In genomic region chr10:124614003-124614659, GRCh38 we compare ENCODE assay signal across 9 cellular contexts.
A peak's percentile ranks its signal among the peaks of the same experiment; 100 is the strongest.
DNase-seq lines count a peak whose midpoint lies in the region; ATAC-seq and TF ChIP-seq lines count a peak whose summit lies in the region.
"Had no signal": no experiment of that assay in that cellular context is flagged by ENCODE, and none has a peak within 500 bp of the region (broad histone marks: within the 10 kb centered on the region; RNA-seq: fewer than 3 reads in every experiment).

No MANE protein-coding gene starts in this region.

- no peak overlapping the region for H3K4me2 ChIP-seq in smooth muscle cell

- H3K4me1 Mint-ChIP-seq in activated naive CD8-positive, alpha-beta T cell treated with anti-CD3 and anti-CD28 coated beads, Interleukin-2, amount 50 U/mL, for 24 hours = peaks cover 58% of the 10 kb centered on the region

- peaks cover 7% of the 10 kb centered on the region for H4K20me1 ChIP-seq in smooth muscle cell (ENCODE audit: low read depth)

- H3K27ac Mint-ChIP-seq in activated naive CD8-positive, alpha-beta T cell treated with anti-CD3 and anti-CD28 coated beads, Interleukin-2, amount 50 U/mL, for 24 hours = peak overlapping the region; percentile 54

- peaks cover 40% of the 10 kb centered on the region for H3K36me3 ChIP-seq in thymus (ENCODE audit: control insufficient read depth, insufficient read depth)
- H3K36me3 ChIP-seq in smooth muscle cell (ENCODE audit: low read depth) = no peaks in the 10 kb centered on the region
- H3K36me3 ChIP-seq in colonic mucosa = peaks cover 4% of the 10 kb centered on the region
- H3K36me3 ChIP-seq: pancreas had no signal

- H3K9ac ChIP-seq in smooth muscle cell (ENCODE audit: low read depth) = no peak overlapping the region
- no peak overlapping the region for H3K9ac ChIP-seq in colonic mucosa (ENCODE audit: low read depth in 2 of 2, low read length in 2 of 2)

- peak overlapping the region; percentile 14 for H3K4me3 Mint-ChIP-seq in activated naive CD8-positive, alpha-beta T cell treated with anti-CD3 and anti-CD28 coated beads, Interleukin-2, amount 50 U/mL, for 24 hours

- H3K4me3 ChIP-seq in thymus (ENCODE audit: low read length) = no peak overlapping the region
- no peak overlapping the region for H3K4me3 ChIP-seq in smooth muscle cell
- no peak overlapping the region for H3K4me3 ChIP-seq in colonic mucosa
- H3K4me3 ChIP-seq: pancreas had no signal

- no peak overlapping the region for H2AFZ ChIP-seq in smooth muscle cell (ENCODE audit: low read depth)

- intact Hi-C loops in colonic mucosa (cut with DNase I) = no loop called here

- H3K27ac ChIP-seq in thymus (ENCODE audit: low read depth) (peak overlapping the region; percentile 55), smooth muscle cell (ENCODE audit: low read depth) (no peak overlapping the region), colonic mucosa (no peak overlapping the region)
- H3K27ac ChIP-seq: pancreas had no signal

- no peaks in the 10 kb centered on the region for H3K79me2 ChIP-seq in smooth muscle cell (ENCODE audit: low read depth)

- H3K27me3 Mint-ChIP-seq in activated naive CD8-positive, alpha-beta T cell treated with anti-CD3 and anti-CD28 coated beads, Interleukin-2, amount 50 U/mL, for 24 hours = no peaks in the 10 kb centered on the region

- H3K9me3 ChIP-seq in thymus (ENCODE audit: control insufficient read depth) (no peaks in the 10 kb centered on the region), smooth muscle cell (replicated peaks; ENCODE audit: low read depth) (no peaks in the 10 kb centered on the region), colonic mucosa (no peaks in the 10 kb centered on the region)
- H3K9me3 ChIP-seq: pancreas had no signal

- 88% methylated on average over 11 of the region's 11 CpGs for WGBS in thymus
- 96% methylated on average over 11 of the region's 11 CpGs for WGBS in smooth muscle cell (ENCODE audit: low lambda C conversion rate)

- no peaks in the 10 kb centered on the region for H3K9me3 Mint-ChIP-seq in activated naive CD8-positive, alpha-beta T cell treated with anti-CD3 and anti-CD28 coated beads, Interleukin-2, amount 50 U/mL, for 24 hours

- H3K4me1 ChIP-seq in thymus (ENCODE audit: control insufficient read depth, insufficient read depth, low read length) (peaks cover 37% of the 10 kb centered on the region), smooth muscle cell (ENCODE audit: low read depth) (no peaks in the 10 kb centered on the region), colonic mucosa (no peaks in the 10 kb centered on the region)
- H3K4me1 ChIP-seq: pancreas had no signal

- H3K36me3 Mint-ChIP-seq in activated naive CD8-positive, alpha-beta T cell treated with anti-CD3 and anti-CD28 coated beads, Interleukin-2, amount 50 U/mL, for 24 hours (ENCODE audit: low read depth) = no peaks in the 10 kb centered on the region

- no peak for TF ChIP-seq CTCF in smooth muscle cell (IDR thresholded peaks at IDR 0.05; ENCODE audit: borderline replicate concordance, insufficient read depth, poor library complexity, severe bottlenecking)
- no peak for TF ChIP-seq CTCF in colonic mucosa (IDR thresholded peaks at IDR 0.05)

- peak; percentile 48 for DNase-seq in activated T-cell treated with anti-CD3 and anti-CD28 coated beads for 24 hours (ENCODE audit: low read depth)
- DNase-seq in activated T-cell treated with anti-CD3 and anti-CD28 coated beads, Interleukin-2, amount 50 U/mL, for 1 hour = no peak
- DNase-seq in activated naive CD8-positive, alpha-beta T cell treated with anti-CD3 and anti-CD28 coated beads, Interleukin-2, amount 50 U/mL, for 24 hours = peak; percentile 73
- DNase-seq in smooth muscle cell (lab: John Stamatoyannopoulos, UW; ENCODE audit: unreplicated experiment) = no peak
- no peak for DNase-seq in colonic mucosa

- ATAC-seq in HG03135 (IDR thresholded peaks at IDR 0.05; ENCODE audit: unreplicated experiment) (peak; percentile 43), GM21423 (IDR thresholded peaks at IDR 0.05; ENCODE audit: unreplicated experiment) (no peak)
- peak; percentile 55 for ATAC-seq in activated naive CD8-positive, alpha-beta T cell treated with anti-CD3 and anti-CD28 coated beads, Interleukin-2, amount 50 U/mL, for 24 hours

- H3K27me3 ChIP-seq in thymus (ENCODE audit: control insufficient read depth, insufficient read depth) = no peaks in the 10 kb centered on the region
- H3K27me3 ChIP-seq in smooth muscle cell (ENCODE audit: low read depth) = no peaks in the 10 kb centered on the region
- H3K27me3 ChIP-seq in colonic mucosa = no peaks in the 10 kb centered on the region
- H3K27me3 ChIP-seq: pancreas had no signal

- no peaks in the 10 kb centered on the region for H3F3A ChIP-seq in smooth muscle cell (ENCODE audit: low read depth)

Comparison
In these comparisons a context has a peak if more than half of its experiments do, and no peak if none do; other contexts are left out.
1. DNase-seq: peak in activated T-cell treated with anti-CD3 and anti-CD28 coated beads for 24 hours (single experiment) and activated naive CD8-positive, alpha-beta T cell treated with anti-CD3 and anti-CD28 coated beads, Interleukin-2, amount 50 U/mL, for 24 hours (single experiment); none in activated T-cell treated with anti-CD3 and anti-CD28 coated beads, Interleukin-2, amount 50 U/mL, for 1 hour (single experiment), smooth muscle cell (single experiment) and colonic mucosa (single experiment).